Comparison of ENCODE assay signal across 7 cellular contexts in the genomic region with DNA sequence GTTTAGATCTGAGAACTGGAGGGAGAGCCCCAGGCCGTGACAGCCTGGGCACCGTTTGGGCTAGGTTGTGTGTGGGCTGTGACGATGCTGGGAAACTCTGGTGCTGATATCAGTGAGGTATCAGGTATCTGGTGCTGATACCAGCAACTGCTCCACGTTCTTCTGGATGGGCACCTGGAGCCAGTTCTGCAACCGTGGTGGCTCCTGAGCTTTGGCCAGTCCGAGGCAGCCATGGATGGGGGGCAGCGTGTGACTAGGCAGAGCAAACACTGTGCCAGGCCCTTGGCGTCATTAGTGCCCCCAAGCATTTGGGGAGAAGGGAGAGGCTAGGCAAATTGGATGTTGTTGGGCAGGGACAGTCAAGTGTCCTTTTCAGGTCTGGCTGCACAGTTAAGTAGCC. TPM values are rescaled to one million over a fixed set of nuclear protein-coding genes. Genes with fewer than 3 reads are reported as not detected.
A peak's percentile ranks its signal among the peaks of the same experiment; 100 is the strongest.
DNase-seq lines count a peak whose midpoint lies in the region; TF ChIP-seq lines count a peak whose summit lies in the region.

No MANE protein-coding gene starts in this region.

- H3K27ac ChIP-seq in left ventricle myocardium inferior (replicated peaks), result peak overlapping the region; percentile 92
- peak overlapping the region in 6 of 8 donors; percentile 8 to 81 (median 72) for H3K27ac ChIP-seq in spleen

- H3K4me1 ChIP-seq in left ventricle myocardium inferior (peaks cover 66% of the 10 kb centered on the region), spleen (peaks cover 7 to 45% (median 22%) of the 10 kb centered on the region in 6 donors)

- DNase-seq in HFF-Myc (ENCODE audit: extremely low read depth, low read depth) (no peak), left ventricle myocardium inferior (no peak), spleen (peak; percentile 80), putamen (ENCODE audit: low spot score) (no peak), A172 (ENCODE audit: low spot score) (no peak), islet precursor cell (no peak)

- peak overlapping the region; percentile 67 for H3K4me3 ChIP-seq in HFF-Myc (replicated peaks; ENCODE audit: low read depth, low read length)
- H3K4me3 ChIP-seq in WI38 (ENCODE audit: low read depth, low read length), result peak overlapping the region; percentile 68
- H3K4me3 ChIP-seq in left ventricle myocardium inferior, result peak overlapping the region; percentile 86
- peak overlapping the region; percentile 59 to 92 (median 65) for H3K4me3 ChIP-seq in spleen

- intact Hi-C loops in left ventricle myocardium inferior (cut with micrococcal nuclease), result no loop called here
- intact Hi-C loops in spleen (cut with DNase I; ENCODE audit: low total_unique reads), result no loop called here

- H3K36me3 ChIP-seq in left ventricle myocardium inferior (no peaks in the 10 kb centered on the region), spleen (peaks cover 0 to 15% (median under 1%) of the 10 kb centered on the region in 6 donors)

- no peaks in the 10 kb centered on the region for H3K27me3 ChIP-seq in left ventricle myocardium inferior (ENCODE audit: low read depth)
- H3K27me3 ChIP-seq in spleen (replicated peaks in 1 of 7), result no peaks in the 10 kb centered on the region

- peaks cover 21% of the 10 kb centered on the region for H3K9me3 ChIP-seq in left ventricle myocardium inferior (replicated peaks)
- H3K9me3 ChIP-seq in spleen, result peaks cover 4 to 24% (median 17%) of the 10 kb centered on the region in 8 donors

- no peak for TF ChIP-seq CTCF in HFF-Myc (IDR thresholded peaks at IDR 0.05; ENCODE audit: low read depth, low read length, missing control alignments)
- no peak for TF ChIP-seq CTCF in WI38 (IDR thresholded peaks at IDR 0.05; ENCODE audit: low read depth, low read length)
- TF ChIP-seq CTCF in left ventricle myocardium inferior (IDR thresholded peaks at IDR 0.05; ENCODE audit: borderline replicate concordance), result no peak
- TF ChIP-seq CTCF in spleen (IDR thresholded peaks at IDR 0.05 in 8 of 11, conservative IDR thresholded peaks at IDR 0.05 in 3 of 11), result no peak

- WGBS in spleen, 5 donors, result 55 to 68% (median 64%) methylated on average over 6 to 8 of the region's 8 CpGs

- no peak for TF ChIP-seq POLR2A in spleen (IDR thresholded peaks at IDR 0.05)

RNA-seq across cellular contexts. Expression of a gene that starts 57.9 kb away (rescaled TPM):
- total RNA-seq in left ventricle myocardium inferior (5.2 TPM), spleen (10 to 100 TPM; 25.5 to 48.5 (median 37.6) TPM)
- polyA plus RNA-seq in spleen, result 10 to 100 TPM in 2 of 3 donors, 1 to 10 TPM in 1; 6.0 to 15.2 (median 12.8) TPM
- total RNA-seq in A172 (2014; rRNA removed; shearing (Covaris generic)), result not detected in 2 replicates
